Comparison of ENCODE assay signal across 1 cellular context in the genomic region with DNA sequence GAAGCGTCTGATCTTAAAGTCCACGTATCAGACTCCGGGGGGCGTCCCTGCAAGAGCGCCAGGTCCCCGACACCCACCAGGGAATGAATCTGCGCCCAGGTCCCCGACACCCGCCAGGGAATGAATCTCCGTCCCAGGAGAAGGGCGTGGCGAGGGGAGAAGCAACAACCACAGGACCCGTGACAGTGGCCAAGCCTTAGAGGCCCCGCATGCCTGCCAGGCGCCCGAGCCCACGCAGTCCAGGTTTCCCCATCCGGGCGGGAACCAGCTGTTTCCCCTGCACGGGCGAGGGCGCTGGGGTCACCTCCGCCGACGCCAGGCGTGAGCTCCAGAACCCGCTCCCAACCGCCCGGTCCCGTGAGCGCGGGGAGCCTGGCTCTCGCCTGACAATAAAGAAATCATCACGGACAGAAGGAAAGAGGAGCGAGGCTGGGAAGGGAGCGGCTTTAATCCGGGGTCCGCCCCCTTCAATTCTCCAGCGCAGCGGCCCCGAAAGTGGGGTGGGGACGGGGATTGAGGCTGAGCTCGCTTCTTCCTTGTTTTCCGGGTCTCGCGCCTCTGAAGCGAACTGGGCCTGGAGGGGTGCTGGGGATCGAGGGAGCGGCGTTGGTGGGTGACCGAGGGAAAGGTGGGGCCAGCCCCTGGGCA.
TF ChIP-seq lines count a peak whose summit lies in the region.

No MANE protein-coding gene starts in this region.

TF ChIP-seq in H1, 55 proteins besides CTCF, POLR2A, EP300 and RAD21 (continued from another document):
- no peak for TF ChIP-seq MAFK (IDR thresholded peaks at IDR 0.05; ENCODE audit: low read depth, low read length)
- TF ChIP-seq CBX5 (IDR thresholded peaks at IDR 0.05; ENCODE audit: low read depth, low read length): no peak
- TF ChIP-seq, protein P1, sequence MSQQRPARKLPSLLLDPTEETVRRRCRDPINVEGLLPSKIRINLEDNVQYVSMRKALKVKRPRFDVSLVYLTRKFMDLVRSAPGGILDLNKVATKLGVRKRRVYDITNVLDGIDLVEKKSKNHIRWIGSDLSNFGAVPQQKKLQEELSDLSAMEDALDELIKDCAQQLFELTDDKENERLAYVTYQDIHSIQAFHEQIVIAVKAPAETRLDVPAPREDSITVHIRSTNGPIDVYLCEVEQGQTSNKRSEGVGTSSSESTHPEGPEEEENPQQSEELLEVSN (IDR thresholded peaks at IDR 0.05): peak; percentile 87
- no peak for TF ChIP-seq JUND (IDR thresholded peaks at IDR 0.05; ENCODE audit: low read length)
- TF ChIP-seq NRF1 (IDR thresholded peaks at IDR 0.05; ENCODE audit: low read depth, low read length): no peak
- no peak for TF ChIP-seq RXRA (IDR thresholded peaks at IDR 0.05; ENCODE audit: insufficient read depth, low read depth, low read length)
- TF ChIP-seq, protein P2, sequence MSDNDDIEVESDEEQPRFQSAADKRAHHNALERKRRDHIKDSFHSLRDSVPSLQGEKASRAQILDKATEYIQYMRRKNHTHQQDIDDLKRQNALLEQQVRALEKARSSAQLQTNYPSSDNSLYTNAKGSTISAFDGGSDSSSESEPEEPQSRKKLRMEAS (IDR thresholded peaks at IDR 0.05): peak; percentile 64
- TF ChIP-seq RBBP5 (IDR thresholded peaks at IDR 0.05; ENCODE audit: borderline replicate concordance, low read depth, low read length): 0 out of 2 replicates have a peak, but pooled peaks have one; percentile 11
- TF ChIP-seq RFX5 (IDR thresholded peaks at IDR 0.05; ENCODE audit: borderline replicate concordance, low read depth, low read length): no peak
- TF ChIP-seq HDAC2 (IDR thresholded peaks at IDR 0.05; ENCODE audit: borderline replicate concordance in 1 of 2, low read depth in 2 of 2, low read length in 2 of 2): no peak
- TF ChIP-seq CREB1 (IDR thresholded peaks at IDR 0.05): no peak
- TF ChIP-seq TBP (IDR thresholded peaks at IDR 0.05; ENCODE audit: low read depth, low read length): no peak
- no peak for TF ChIP-seq TCF12 (IDR thresholded peaks at IDR 0.05; ENCODE audit: low read depth, low read length)
- no peak for TF ChIP-seq POU5F1 (IDR thresholded peaks at IDR 0.05; ENCODE audit: low read depth, low read length)
- TF ChIP-seq, protein P3, sequence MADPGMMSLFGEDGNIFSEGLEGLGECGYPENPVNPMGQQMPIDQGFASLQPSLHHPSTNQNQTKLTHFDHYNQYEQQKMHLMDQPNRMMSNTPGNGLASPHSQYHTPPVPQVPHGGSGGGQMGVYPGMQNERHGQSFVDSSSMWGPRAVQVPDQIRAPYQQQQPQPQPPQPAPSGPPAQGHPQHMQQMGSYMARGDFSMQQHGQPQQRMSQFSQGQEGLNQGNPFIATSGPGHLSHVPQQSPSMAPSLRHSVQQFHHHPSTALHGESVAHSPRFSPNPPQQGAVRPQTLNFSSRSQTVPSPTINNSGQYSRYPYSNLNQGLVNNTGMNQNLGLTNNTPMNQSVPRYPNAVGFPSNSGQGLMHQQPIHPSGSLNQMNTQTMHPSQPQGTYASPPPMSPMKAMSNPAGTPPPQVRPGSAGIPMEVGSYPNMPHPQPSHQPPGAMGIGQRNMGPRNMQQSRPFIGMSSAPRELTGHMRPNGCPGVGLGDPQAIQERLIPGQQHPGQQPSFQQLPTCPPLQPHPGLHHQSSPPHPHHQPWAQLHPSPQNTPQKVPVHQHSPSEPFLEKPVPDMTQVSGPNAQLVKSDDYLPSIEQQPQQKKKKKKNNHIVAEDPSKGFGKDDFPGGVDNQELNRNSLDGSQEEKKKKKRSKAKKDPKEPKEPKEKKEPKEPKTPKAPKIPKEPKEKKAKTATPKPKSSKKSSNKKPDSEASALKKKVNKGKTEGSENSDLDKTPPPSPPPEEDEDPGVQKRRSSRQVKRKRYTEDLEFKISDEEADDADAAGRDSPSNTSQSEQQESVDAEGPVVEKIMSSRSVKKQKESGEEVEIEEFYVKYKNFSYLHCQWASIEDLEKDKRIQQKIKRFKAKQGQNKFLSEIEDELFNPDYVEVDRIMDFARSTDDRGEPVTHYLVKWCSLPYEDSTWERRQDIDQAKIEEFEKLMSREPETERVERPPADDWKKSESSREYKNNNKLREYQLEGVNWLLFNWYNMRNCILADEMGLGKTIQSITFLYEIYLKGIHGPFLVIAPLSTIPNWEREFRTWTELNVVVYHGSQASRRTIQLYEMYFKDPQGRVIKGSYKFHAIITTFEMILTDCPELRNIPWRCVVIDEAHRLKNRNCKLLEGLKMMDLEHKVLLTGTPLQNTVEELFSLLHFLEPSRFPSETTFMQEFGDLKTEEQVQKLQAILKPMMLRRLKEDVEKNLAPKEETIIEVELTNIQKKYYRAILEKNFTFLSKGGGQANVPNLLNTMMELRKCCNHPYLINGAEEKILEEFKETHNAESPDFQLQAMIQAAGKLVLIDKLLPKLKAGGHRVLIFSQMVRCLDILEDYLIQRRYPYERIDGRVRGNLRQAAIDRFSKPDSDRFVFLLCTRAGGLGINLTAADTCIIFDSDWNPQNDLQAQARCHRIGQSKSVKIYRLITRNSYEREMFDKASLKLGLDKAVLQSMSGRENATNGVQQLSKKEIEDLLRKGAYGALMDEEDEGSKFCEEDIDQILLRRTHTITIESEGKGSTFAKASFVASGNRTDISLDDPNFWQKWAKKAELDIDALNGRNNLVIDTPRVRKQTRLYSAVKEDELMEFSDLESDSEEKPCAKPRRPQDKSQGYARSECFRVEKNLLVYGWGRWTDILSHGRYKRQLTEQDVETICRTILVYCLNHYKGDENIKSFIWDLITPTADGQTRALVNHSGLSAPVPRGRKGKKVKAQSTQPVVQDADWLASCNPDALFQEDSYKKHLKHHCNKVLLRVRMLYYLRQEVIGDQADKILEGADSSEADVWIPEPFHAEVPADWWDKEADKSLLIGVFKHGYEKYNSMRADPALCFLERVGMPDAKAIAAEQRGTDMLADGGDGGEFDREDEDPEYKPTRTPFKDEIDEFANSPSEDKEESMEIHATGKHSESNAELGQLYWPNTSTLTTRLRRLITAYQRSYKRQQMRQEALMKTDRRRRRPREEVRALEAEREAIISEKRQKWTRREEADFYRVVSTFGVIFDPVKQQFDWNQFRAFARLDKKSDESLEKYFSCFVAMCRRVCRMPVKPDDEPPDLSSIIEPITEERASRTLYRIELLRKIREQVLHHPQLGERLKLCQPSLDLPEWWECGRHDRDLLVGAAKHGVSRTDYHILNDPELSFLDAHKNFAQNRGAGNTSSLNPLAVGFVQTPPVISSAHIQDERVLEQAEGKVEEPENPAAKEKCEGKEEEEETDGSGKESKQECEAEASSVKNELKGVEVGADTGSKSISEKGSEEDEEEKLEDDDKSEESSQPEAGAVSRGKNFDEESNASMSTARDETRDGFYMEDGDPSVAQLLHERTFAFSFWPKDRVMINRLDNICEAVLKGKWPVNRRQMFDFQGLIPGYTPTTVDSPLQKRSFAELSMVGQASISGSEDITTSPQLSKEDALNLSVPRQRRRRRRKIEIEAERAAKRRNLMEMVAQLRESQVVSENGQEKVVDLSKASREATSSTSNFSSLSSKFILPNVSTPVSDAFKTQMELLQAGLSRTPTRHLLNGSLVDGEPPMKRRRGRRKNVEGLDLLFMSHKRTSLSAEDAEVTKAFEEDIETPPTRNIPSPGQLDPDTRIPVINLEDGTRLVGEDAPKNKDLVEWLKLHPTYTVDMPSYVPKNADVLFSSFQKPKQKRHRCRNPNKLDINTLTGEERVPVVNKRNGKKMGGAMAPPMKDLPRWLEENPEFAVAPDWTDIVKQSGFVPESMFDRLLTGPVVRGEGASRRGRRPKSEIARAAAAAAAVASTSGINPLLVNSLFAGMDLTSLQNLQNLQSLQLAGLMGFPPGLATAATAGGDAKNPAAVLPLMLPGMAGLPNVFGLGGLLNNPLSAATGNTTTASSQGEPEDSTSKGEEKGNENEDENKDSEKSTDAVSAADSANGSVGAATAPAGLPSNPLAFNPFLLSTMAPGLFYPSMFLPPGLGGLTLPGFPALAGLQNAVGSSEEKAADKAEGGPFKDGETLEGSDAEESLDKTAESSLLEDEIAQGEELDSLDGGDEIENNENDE (IDR thresholded peaks at IDR 0.05; ENCODE audit: insufficient replicate concordance, low read length): no peak
- TF ChIP-seq BRCA1 (IDR thresholded peaks at IDR 0.05; ENCODE audit: low read depth, low read length): no peak
- TF ChIP-seq, protein P4, sequence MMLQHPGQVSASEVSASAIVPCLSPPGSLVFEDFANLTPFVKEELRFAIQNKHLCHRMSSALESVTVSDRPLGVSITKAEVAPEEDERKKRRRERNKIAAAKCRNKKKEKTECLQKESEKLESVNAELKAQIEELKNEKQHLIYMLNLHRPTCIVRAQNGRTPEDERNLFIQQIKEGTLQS (IDR thresholded peaks at IDR 0.05; ENCODE audit: insufficient read depth, low read depth, low read length): no peak
- TF ChIP-seq CEBPB (IDR thresholded peaks at IDR 0.05; ENCODE audit: low read depth, low read length): no peak
- no peak for TF ChIP-seq FOSL1 (IDR thresholded peaks at IDR 0.05; ENCODE audit: insufficient read depth, low read depth, low read length)
- TF ChIP-seq TAF1 (IDR thresholded peaks at IDR 0.05; ENCODE audit: low read depth, low read length): no peak
- no peak for TF ChIP-seq GABPA (IDR thresholded peaks at IDR 0.05; ENCODE audit: borderline replicate concordance, insufficient read depth, low read length)
- no peak for TF ChIP-seq NANOG (IDR thresholded peaks at IDR 0.05; ENCODE audit: insufficient read depth, low read depth, low read length, poor library complexity, severe bottlenecking)
- no peak for TF ChIP-seq KDM1A (IDR thresholded peaks at IDR 0.05; ENCODE audit: borderline replicate concordance, low read length)
- peak; percentile 80 for TF ChIP-seq EZH2 (IDR thresholded peaks at IDR 0.05; ENCODE audit: low read depth, low read length, severe bottlenecking)
- TF ChIP-seq SUZ12 (IDR thresholded peaks at IDR 0.05; ENCODE audit: low read length): peak; percentile 81
- no peak for TF ChIP-seq SRF (IDR thresholded peaks at IDR 0.05; ENCODE audit: low read depth, low read length)
- peak; percentile 44 for TF ChIP-seq ASH2L (IDR thresholded peaks at IDR 0.05; ENCODE audit: low read length)
- TF ChIP-seq SAP30 (IDR thresholded peaks at IDR 0.05; ENCODE audit: insufficient read depth, insufficient replicate concordance, low read length): no peak
- no peak for TF ChIP-seq JUN (IDR thresholded peaks at IDR 0.05; ENCODE audit: low read depth, low read length)
- TF ChIP-seq TAF7 (optimal IDR thresholded peaks at IDR 0.05; ENCODE audit: borderline replicate concordance, low read depth, low read length): no peak
- no peak for TF ChIP-seq SP2 (IDR thresholded peaks at IDR 0.05; ENCODE audit: low read length)
- TF ChIP-seq YY1 (IDR thresholded peaks at IDR 0.05; ENCODE audit: low read depth, low read length): no peak
- no peak for TF ChIP-seq SP1 (IDR thresholded peaks at IDR 0.05; ENCODE audit: low read depth, low read length)
- no peak for TF ChIP-seq ZNF274 (IDR thresholded peaks at IDR 0.05; ENCODE audit: borderline replicate concordance, extremely low read depth, low read length)
- TF ChIP-seq POLR2AphosphoS5 (IDR thresholded peaks at IDR 0.05; ENCODE audit: low read depth, low read length): no peak
- TF ChIP-seq, protein P5, sequence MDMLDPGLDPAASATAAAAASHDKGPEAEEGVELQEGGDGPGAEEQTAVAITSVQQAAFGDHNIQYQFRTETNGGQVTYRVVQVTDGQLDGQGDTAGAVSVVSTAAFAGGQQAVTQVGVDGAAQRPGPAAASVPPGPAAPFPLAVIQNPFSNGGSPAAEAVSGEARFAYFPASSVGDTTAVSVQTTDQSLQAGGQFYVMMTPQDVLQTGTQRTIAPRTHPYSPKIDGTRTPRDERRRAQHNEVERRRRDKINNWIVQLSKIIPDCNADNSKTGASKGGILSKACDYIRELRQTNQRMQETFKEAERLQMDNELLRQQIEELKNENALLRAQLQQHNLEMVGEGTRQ (IDR thresholded peaks at IDR 0.05; ENCODE audit: low read length): no peak
- TF ChIP-seq CHD1 (IDR thresholded peaks at IDR 0.05; ENCODE audit: low read depth, low read length): no peak
- TF ChIP-seq GTF2F1 (IDR thresholded peaks at IDR 0.05; ENCODE audit: borderline replicate concordance, low read depth, low read length): no peak
- no peak for TF ChIP-seq BACH1 (IDR thresholded peaks at IDR 0.05; ENCODE audit: low read length)
- no peak for TF ChIP-seq CTBP2 (IDR thresholded peaks at IDR 0.05; ENCODE audit: borderline replicate concordance, insufficient read depth, insufficient read length, low read length)
- no peak for TF ChIP-seq SIN3A (conservative IDR thresholded peaks at IDR 0.05 in 1 of 2, IDR thresholded peaks at IDR 0.05 in 1 of 2; ENCODE audit: low read depth in 1 of 2, low read length in 2 of 2)
- peak; percentile 75 for TF ChIP-seq KDM4A (IDR thresholded peaks at IDR 0.05; ENCODE audit: low read depth, low read length, severe bottlenecking)
